ENCODE assay signal across 24 cellular contexts in the genomic region with DNA sequence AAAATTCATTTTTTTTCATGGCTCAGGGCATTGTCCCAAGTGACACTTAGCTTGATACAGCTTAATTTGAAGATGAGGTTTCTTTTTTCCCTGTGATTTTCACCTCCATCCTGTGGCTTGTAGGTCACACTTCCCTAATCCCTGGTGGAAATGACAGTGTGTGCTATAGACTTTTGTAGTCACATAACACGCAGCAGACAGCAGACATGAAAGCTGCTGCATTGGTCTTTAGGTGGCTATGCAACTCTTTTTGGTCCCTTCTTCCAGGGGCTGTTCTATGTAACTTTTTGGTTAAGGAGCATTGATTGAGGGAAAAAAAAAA. TPM values are rescaled to one million over a fixed set of nuclear protein-coding genes. Genes with fewer than 3 reads are reported as not detected.
DNase-seq lines count a peak whose midpoint lies in the region; ATAC-seq, FAIRE-seq and TF ChIP-seq lines count a peak whose summit lies in the region.
"Had no signal": no experiment of that assay in that cellular context is flagged by ENCODE, and none has a peak within 500 bp of the region (broad histone marks: within the 10 kb centered on the region; RNA-seq: fewer than 3 reads in every experiment).

No MANE protein-coding gene starts in this region.

- no peak overlapping the region for H3K4me3 Mint-ChIP-seq in activated CD4-positive, alpha-beta memory T cell treated with anti-CD3 and anti-CD28 coated beads, Interleukin-2, amount 10 ng/mL, durations not matched to agents 7 days and 5 days
- H3K4me3 Mint-ChIP-seq: activated CD8-positive, alpha-beta T cell treated with anti-CD3 and anti-CD28 coated beads, Interleukin-2, amount 10 ng/mL, durations not matched to agents 7 days and 5 days; CD8-positive, alpha-beta memory T cell had no signal

- peaks cover 14% of the 10 kb centered on the region for H3K36me3 Mint-ChIP-seq in activated CD4-positive, alpha-beta memory T cell treated with anti-CD3 and anti-CD28 coated beads, Interleukin-2, amount 10 ng/mL, durations not matched to agents 7 days and 5 days (ENCODE audit: low read depth)

- TF ChIP-seq RAD21 in HepG2 (CRISPR knock-in tag; IDR thresholded peaks at IDR 0.05): no peak

- no peak overlapping the region for H3K27ac Mint-ChIP-seq in activated CD4-positive, alpha-beta memory T cell treated with anti-CD3 and anti-CD28 coated beads, Interleukin-2, amount 10 ng/mL, durations not matched to agents 7 days and 5 days
- H3K27ac Mint-ChIP-seq: activated CD8-positive, alpha-beta T cell treated with anti-CD3 and anti-CD28 coated beads, Interleukin-2, amount 10 ng/mL, durations not matched to agents 7 days and 5 days had no signal

- TSS peak; percentile 89 for BruUV-seq in HepG2 (replicated peaks; lab: Mats Ljungman, UMichigan)

- H3K36me3 ChIP-seq in Peyer's patch (peaks cover 0 to 14% (median 0%) of the 10 kb centered on the region in 3 donors), HepG2 (replicated peaks in 1 of 2; ENCODE audit: control insufficient read depth in 1 of 2, insufficient read depth in 2 of 2, low read length in 2 of 2) (peaks cover 4 to 13% of the 10 kb centered on the region in 2 experiments; a peak in 2 of 5 replicates), transverse colon (peaks cover 0 to 13% (median 3%) of the 10 kb centered on the region in 4 donors)
- H3K36me3 ChIP-seq: brain microvascular endothelial cell had no signal

- H3K4me1 Mint-ChIP-seq in activated CD4-positive, alpha-beta memory T cell treated with anti-CD3 and anti-CD28 coated beads, Interleukin-2, amount 10 ng/mL, durations not matched to agents 7 days and 5 days: no peaks in the 10 kb centered on the region

- intact Hi-C loops in HepG2 (cut with micrococcal nuclease; ENCODE audit: unreplicated experiment) (loop anchor here (1.0 kb wide), 2 partner anchors 8 to 49 kb away; no protein-coding TSS in a partner anchor), transverse colon (cut with DNase I; ENCODE audit: low total_unique reads) (no loop called here)

- CTCF ChIA-PET in HepG2 (lab: Yijun Ruan, JAX; ENCODE audit: low intra/inter-chr PET ratio, low total read pairs): no interaction called here
- CTCF ChIA-PET in activated CD4-positive, alpha-beta memory T cell treated with anti-CD3 and anti-CD28 coated beads, Interleukin-2, amount 10 ng/mL, durations not matched to agents 7 days and 5 days (lab: Charles Lee): interaction anchor here (1.3 kb wide), 1 partner anchor 61 kb away, joined by 5 read pairs; no protein-coding TSS in a partner anchor

- TF ChIP-seq CTCF in Peyer's patch (IDR thresholded peaks at IDR 0.05) (no peak), HepG2 (CRISPR knock-in tag; IDR thresholded peaks at IDR 0.05) (no peak), transverse colon (IDR thresholded peaks at IDR 0.05) (no peak)

- H3K9ac ChIP-seq in HepG2 (ENCODE audit: insufficient read depth, low read depth, low read length): peak overlapping the region; percentile 62
- H3K9ac ChIP-seq: GM23248 had no signal

- no peak for DNase-seq in GM19239 (ENCODE audit: insufficient read length, low spot score)
- no peak for DNase-seq in Peyer's patch
- peak; percentile 82 for DNase-seq in HepG2 (ENCODE audit: low spot score)
- no peak for DNase-seq in transverse colon
- no peak for DNase-seq in anterior cingulate cortex (lab: John Stamatoyannopoulos, UW)
- no peak for DNase-seq in foreskin melanocyte
- DNase-seq in activated CD4-positive, alpha-beta memory T cell treated with anti-CD3 and anti-CD28 coated beads, Interleukin-2, amount 10 ng/mL, durations not matched to agents 7 days and 5 days: no peak
- DNase-seq: activated CD4-positive, CD25-positive, alpha-beta regulatory T cell; activated CD8-positive, alpha-beta T cell treated with anti-CD3 and anti-CD28 coated beads, Interleukin-2, amount 10 ng/mL, durations not matched to agents 7 days and 5 days; brain microvascular endothelial cell; CD8-positive, alpha-beta memory T cell; DMS79; glutamatergic neuron; left cardiac atrium; NCI-H1436 treated with DMSO at 0.1 percent for 48 hours; NCI-H2171 treated with DMSO at 0.1 percent for 48 hours; NCI-H524 treated with DMSO at 0.1 percent for 48 hours; posterior cingulate gyrus; Right ventricle myocardium superior; stimulated activated CD4-positive, alpha-beta T cell treated with anti-CD3 and anti-CD28 coated beads, Interleukin-1b, Interleukin-23, amount 100 ng/mL, for 48 hours; T1000 had no signal

- 0% methylated on average over 1 of the region's 1 CpG for WGBS in HepG2 (ENCODE audit: low lambda C conversion rate)
- WGBS in transverse colon (ENCODE audit: low coverage in 1 of 2), 2 donors: 55 to 80% methylated on average over 1 of the region's 1 CpG

- peaks cover 16% of the 10 kb centered on the region for H3K79me2 ChIP-seq in HepG2 (ENCODE audit: insufficient read depth, low read length)

- no peak overlapping the region for H2AFZ ChIP-seq in HepG2 (ENCODE audit: low read length)
- H2AFZ ChIP-seq: GM23248 had no signal

- H3K27me3 ChIP-seq in Peyer's patch (no peaks in the 10 kb centered on the region), HepG2 (ENCODE audit: control insufficient read depth in 1 of 2, insufficient read depth in 2 of 2, low read length in 2 of 2) (no peaks in the 10 kb centered on the region), transverse colon (no peaks in the 10 kb centered on the region)
- H3K27me3 ChIP-seq: brain microvascular endothelial cell, suprapubic skin had no signal

- ATAC-seq in HepG2: peak; percentile 77
- ATAC-seq: activated CD8-positive, alpha-beta T cell treated with anti-CD3 and anti-CD28 coated beads, Interleukin-2, amount 10 ng/mL, durations not matched to agents 7 days and 5 days; left cardiac atrium had no signal

- TF ChIP-seq EP300 in HepG2 (IDR thresholded peaks at IDR 0.05; ENCODE audit: low read depth in 2 of 2, low read length in 2 of 2) (no peak), HepG2 (CRISPR knock-in tag; IDR thresholded peaks at IDR 0.05; ENCODE audit: borderline replicate concordance) (no peak), transverse colon (IDR thresholded peaks at IDR 0.05; ENCODE audit: low read depth) (no peak)

- FAIRE-seq in GM19239 (lab: Jason Lieb, UNC) (peak; percentile 37), HepG2 (lab: Jason Lieb, UNC) (no peak)
- FAIRE-seq: colon had no signal

- H3K27ac ChIP-seq in Peyer's patch (peak overlapping the region in 3 of 4 donors; percentile 41 to 83 (median 80)), HepG2 (ENCODE audit: extremely low read length, insufficient read depth, low read length) (peak overlapping the region; percentile 96), transverse colon (peak overlapping the region; percentile 70 to 83 (median 73))
- H3K27ac ChIP-seq: brain microvascular endothelial cell, GM23248 had no signal

- H3K4me3 ChIP-seq in Peyer's patch: peak overlapping the region in 1 of 4 donors; percentile 36
- peak overlapping the region in 1 of 3 experiments; percentile 27; a peak in 1 of 6 replicates for H3K4me3 ChIP-seq in HepG2 (replicated peaks in 1 of 3; ENCODE audit: insufficient read depth in 1 of 3, low read depth in 2 of 3, low read length in 3 of 3)
- no peak overlapping the region for H3K4me3 ChIP-seq in transverse colon
- H3K4me3 ChIP-seq: GM23248, suprapubic skin had no signal

- H3K4me2 ChIP-seq in HepG2 (ENCODE audit: low read depth, low read length): peak overlapping the region; percentile 66

- no peaks in the 10 kb centered on the region for H4K20me1 ChIP-seq in HepG2 (ENCODE audit: insufficient read depth, low read length)

- POLR2A ChIA-PET in HepG2 (lab: Yijun Ruan, JAX): interaction anchor here (0.6 to 3.5 kb wide), 17 partner anchors 11 to 470 kb away, joined by 3 to 80 read pairs (median 5); no protein-coding TSS in a partner anchor
- POLR2A ChIA-PET in activated CD4-positive, alpha-beta memory T cell treated with anti-CD3 and anti-CD28 coated beads, Interleukin-2, amount 10 ng/mL, durations not matched to agents 7 days and 5 days (lab: Charles Lee): no interaction called here

- H3K4me1 ChIP-seq in Peyer's patch (peaks cover 0 to 31% (median 0%) of the 10 kb centered on the region in 4 donors), HepG2 (ENCODE audit: insufficient read depth, low read length) (peaks cover 85% of the 10 kb centered on the region), transverse colon (peaks cover 0 to 49% (median 18%) of the 10 kb centered on the region in 4 donors)

- no peaks in the 10 kb centered on the region for H3K9me3 ChIP-seq in Peyer's patch
- H3K9me3 ChIP-seq in HepG2 (ENCODE audit: low read length): no peaks in the 10 kb centered on the region
- no peaks in the 10 kb centered on the region for H3K9me3 ChIP-seq in transverse colon
- H3K9me3 ChIP-seq: suprapubic skin had no signal

- H3K9me3 Mint-ChIP-seq in activated CD4-positive, alpha-beta memory T cell treated with anti-CD3 and anti-CD28 coated beads, Interleukin-2, amount 10 ng/mL, durations not matched to agents 7 days and 5 days: no peaks in the 10 kb centered on the region
- H3K9me3 Mint-ChIP-seq: CD8-positive, alpha-beta memory T cell had no signal

- TF ChIP-seq POLR2A in Peyer's patch (IDR thresholded peaks at IDR 0.05) (no peak), HepG2 (IDR thresholded peaks at IDR 0.05; ENCODE audit: insufficient read depth in 1 of 2, low read depth in 2 of 2, low read length in 2 of 2) (no peak), transverse colon (IDR thresholded peaks at IDR 0.05) (no peak)

- no peaks in the 10 kb centered on the region for H3K27me3 Mint-ChIP-seq in activated CD4-positive, alpha-beta memory T cell treated with anti-CD3 and anti-CD28 coated beads, Interleukin-2, amount 10 ng/mL, durations not matched to agents 7 days and 5 days
- H3K27me3 Mint-ChIP-seq: CD8-positive, alpha-beta memory T cell had no signal

- in situ Hi-C loops in HepG2 (cut with HindIII; ENCODE audit: extremely low pct_ligation_motif_present, low pct_unique_long_range_greater_than_20kb): no loop called here
- in situ Hi-C loops in transverse colon (cut with MboI; ENCODE audit: low pct_ligation_motif_present in 1 of 4, low pct_unique_long_range_greater_than_20kb in 1 of 4, low sequenced_read_pairs in 3 of 4): no loop called here

RNA-seq across cellular contexts. Expression of a gene that starts 38.8 kb away (rescaled TPM):
- total RNA-seq in Peyer's patch (100 to 1,000 TPM in 3 of 4 donors, 10 to 100 TPM in 1; 96.2 to 283 (median 125) TPM), HepG2 (2016; rRNA removed; fragmentation: Illumina TruSeq; extraction: Trizol) (20.5 and 22.8 TPM in 2 replicates), transverse colon (100 to 1,000 TPM in 3 of 4 donors, 10 to 100 TPM in 1; 91.7 to 247 (median 115) TPM)
- 7.0 and 7.4 TPM in 2 replicates for total RNA-seq in HepG2 (2016; cell fraction: cytosol; rRNA removed; fragmentation: Illumina TruSeq; extraction: Trizol; ENCODE audit: low read depth)
- 18.0 and 21.4 TPM in 2 replicates for total RNA-seq in HepG2 (2016; cell fraction: insoluble cytoplasmic fraction; rRNA removed; fragmentation: Illumina TruSeq; extraction: Trizol)
- 20.7 and 21.5 TPM in 2 replicates for total RNA-seq in HepG2 (2016; cell fraction: membrane; rRNA removed; fragmentation: Illumina TruSeq; extraction: Trizol)
- 26.3 and 30.0 TPM in 2 replicates for total RNA-seq in HepG2 (2016; cell fraction: nucleus; rRNA removed; fragmentation: Illumina TruSeq; extraction: Trizol)
- 40.8 and 46.6 TPM in 2 replicates for polyA plus RNA-seq in HepG2 (2011; rRNA removed)
- polyA plus RNA-seq in HepG2 (2011; cell fraction: cytosol; rRNA removed): 29.8 and 35.8 TPM in 2 replicates
- 63.9 and 75.8 TPM in 2 replicates for polyA plus RNA-seq in HepG2 (2011; cell fraction: nucleus; rRNA removed)
- 21.6 and 24.2 TPM in 2 replicates for polyA plus RNA-seq in HepG2 (2012)
- 3.6 and 5.4 TPM in 2 replicates for polyA plus RNA-seq in HepG2 (2016; cell fraction: cytosol; fragmentation: Illumina TruSeq; extraction: Trizol; ENCODE audit: low read depth)
- 16.6 and 20.2 TPM in 2 replicates for polyA plus RNA-seq in HepG2 (2016; cell fraction: insoluble cytoplasmic fraction; fragmentation: Illumina TruSeq; extraction: Trizol; ENCODE audit: low read depth)
- 11.6 and 12.7 TPM in 2 replicates for polyA plus RNA-seq in HepG2 (2016; cell fraction: membrane; fragmentation: Illumina TruSeq; extraction: Trizol; ENCODE audit: low read depth)
- 39.7 and 45.7 TPM in 2 replicates for polyA plus RNA-seq in HepG2 (2016; cell fraction: nucleus; fragmentation: Illumina TruSeq; extraction: Trizol; ENCODE audit: insufficient read depth, low read depth)
- 22.1 and 65.6 TPM in 2 replicates for polyA minus RNA-seq in HepG2 (2011; rRNA and poly(A)+ RNA removed; ENCODE audit: low replicate concordance)
- polyA minus RNA-seq in HepG2 (2011; cell fraction: cytosol; rRNA and poly(A)+ RNA removed): 39.4 and 40.2 TPM in 2 replicates
- polyA minus RNA-seq in HepG2 (2011; cell fraction: nucleus; rRNA and poly(A)+ RNA removed): 71.6 and 79.1 TPM in 2 replicates
- 10 to 100 TPM; 23.7 to 25.9 TPM for total RNA-seq in activated CD4-positive, alpha-beta memory T cell treated with anti-CD3 and anti-CD28 coated beads, Interleukin-2, amount 10 ng/mL, durations not matched to agents 7 days and 5 days
